Comparison of ENCODE assay signal across 9 cellular contexts in the genomic region with DNA sequence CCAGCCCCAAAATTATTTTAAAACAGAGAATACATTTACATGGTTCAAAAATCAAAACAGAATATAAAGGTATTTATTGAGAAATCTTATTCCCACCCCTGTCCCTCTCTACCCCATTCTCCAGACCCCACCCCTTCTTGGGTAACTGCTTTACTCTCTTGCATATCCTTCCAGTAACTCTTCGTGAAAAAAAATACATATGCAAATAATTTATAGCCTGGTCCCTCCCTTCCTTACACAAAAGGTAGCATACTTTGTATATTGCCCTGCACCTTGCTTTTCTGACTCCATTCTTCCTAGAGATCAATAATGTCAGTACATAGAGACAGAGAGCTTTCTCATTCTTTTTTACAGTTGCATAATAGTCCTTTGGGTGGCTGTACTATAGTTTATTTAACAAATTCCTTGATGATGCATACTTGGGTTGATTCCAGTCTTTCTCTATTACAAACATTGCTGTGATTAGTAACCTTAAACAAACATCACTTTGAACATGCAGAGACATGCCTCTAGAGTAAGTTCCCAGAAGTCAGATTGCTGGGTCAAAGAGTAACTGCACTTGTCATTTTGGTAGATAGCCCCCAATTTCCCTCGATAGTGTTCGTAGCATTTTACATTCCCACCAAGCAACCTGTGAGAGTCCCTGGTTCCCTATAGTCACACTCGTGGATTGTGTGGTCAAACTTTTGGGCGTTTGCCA. TPM values are rescaled to one million over a fixed set of nuclear protein-coding genes. Genes with fewer than 3 reads are reported as not detected.
DNase-seq lines count a peak whose midpoint lies in the region; ATAC-seq and TF ChIP-seq lines count a peak whose summit lies in the region.
"Had no signal": no experiment of that assay in that cellular context is flagged by ENCODE, and none has a peak within 500 bp of the region (broad histone marks: within the 10 kb centered on the region; RNA-seq: fewer than 3 reads in every experiment).

No MANE protein-coding gene starts in this region.

- H3K9ac ChIP-seq in IMR-90 (ENCODE audit: low read depth, low read length): 0 out of 2 replicates have a peak overlapping the region, but pooled peaks have one; percentile 7

- H2AK5ac ChIP-seq in IMR-90 (ENCODE audit: low read depth, low read length): peak overlapping the region; percentile 99

- peak overlapping the region; percentile 99 for H2BK20ac ChIP-seq in IMR-90 (ENCODE audit: low read depth, low read length)

- no peaks in the 10 kb centered on the region for H3K27me3 Mint-ChIP-seq in MCF 10A (ENCODE audit: insufficient read depth, unreplicated experiment)
- H3K27me3 Mint-ChIP-seq in CD8-positive, alpha-beta T cell (ENCODE audit: low read depth): no peaks in the 10 kb centered on the region

- H3K4ac ChIP-seq in IMR-90 (ENCODE audit: low read depth, low read length): peak overlapping the region; percentile 99

- DNase-seq in AG08395 (ENCODE audit: low spot score) (peak; percentile 75), IMR-90 (peak; percentile 98), MCF 10A (ENCODE audit: unreplicated experiment) (peak; percentile 97), mucosa of descending colon (no peak), omental fat pad (ENCODE audit: low spot score) (no peak), cerebellum (ENCODE audit: low spot score) (no peak), NCI-H1417 treated with DMSO at 0.1 percent for 48 hours (lab: John Stamatoyannopoulos, UW) (no peak)
- DNase-seq in CD8-positive, alpha-beta T cell: no peak

- H3K4me1 ChIP-seq in IMR-90 (ENCODE audit: control insufficient read depth, insufficient read depth, low read length): peaks cover 15% of the 10 kb centered on the region
- peaks cover 10% of the 10 kb centered on the region for H3K4me1 ChIP-seq in mucosa of descending colon (ENCODE audit: low read depth)
- H3K4me1 ChIP-seq in CD8-positive, alpha-beta T cell (ENCODE audit: insufficient read depth, low read length): peaks cover 7% of the 10 kb centered on the region

- BruUV-seq in IMR-90 (replicated peaks; lab: Mats Ljungman, UMichigan) (no TSS peak), MCF 10A (replicated peaks; lab: Mats Ljungman, UMichigan) (no TSS peak)

- no CpG with 5 or more reads among the region's 5 CpGs for WGBS in IMR-90 (ENCODE audit: extremely low coverage in 2 of 2, insufficient read length in 1 of 2), 2 experiments

- H3K9me3 Mint-ChIP-seq in MCF 10A (ENCODE audit: unreplicated experiment): no peaks in the 10 kb centered on the region
- H3K9me3 Mint-ChIP-seq in CD8-positive, alpha-beta T cell: no peaks in the 10 kb centered on the region

- no peak overlapping the region for H3K4me3 ChIP-seq in IMR-90 (ENCODE audit: insufficient read depth, low read depth, low read length)
- H3K4me3 ChIP-seq in mucosa of descending colon: no peak overlapping the region
- H3K4me3 ChIP-seq in CD8-positive, alpha-beta T cell (ENCODE audit: low read depth, low read length): no peak overlapping the region

- peaks cover 43% of the 10 kb centered on the region for H3K4me1 Mint-ChIP-seq in MCF 10A (ENCODE audit: insufficient read depth, unreplicated experiment)
- peaks cover 21% of the 10 kb centered on the region for H3K4me1 Mint-ChIP-seq in CD8-positive, alpha-beta T cell (ENCODE audit: low read depth)
- H3K4me1 Mint-ChIP-seq: brain had no signal

- peak; percentile 55 for ATAC-seq in IMR-90 (ENCODE audit: low read depth)
- ATAC-seq in mucosa of descending colon: peak; percentile 71
- no peak for ATAC-seq in CD8-positive, alpha-beta T cell
- no peak for ATAC-seq in omental fat pad (ENCODE audit: low FRiP score)

- peak overlapping the region; percentile 28 to 97 for H4K8ac ChIP-seq in IMR-90 (ENCODE audit: low read depth in 2 of 2, low read length in 2 of 2)

- H2BK15ac ChIP-seq in IMR-90 (ENCODE audit: low read depth, low read length): peak overlapping the region; percentile 96; the same call in 2 of the 3 replicates

- H3K27ac ChIP-seq in IMR-90 (ENCODE audit: insufficient read depth, low read length): peak overlapping the region; percentile 99
- no peak overlapping the region for H3K27ac ChIP-seq in CD8-positive, alpha-beta T cell (ENCODE audit: low read depth, low read length)

- no peak for TF ChIP-seq RAD21 in IMR-90 (IDR thresholded peaks at IDR 0.05; ENCODE audit: low read length)

- no peaks in the 10 kb centered on the region for H3K27me3 ChIP-seq in IMR-90 (ENCODE audit: control insufficient read depth, insufficient read depth, low read length)
- no peaks in the 10 kb centered on the region for H3K27me3 ChIP-seq in CD8-positive, alpha-beta T cell (ENCODE audit: insufficient read depth, low read length)

- peak overlapping the region; percentile 99 for H4K91ac ChIP-seq in IMR-90 (ENCODE audit: insufficient read depth, low read depth, low read length)

- no peaks in the 10 kb centered on the region for H3K9me3 ChIP-seq in IMR-90 (ENCODE audit: control insufficient read depth, insufficient read depth, low read length)
- no peaks in the 10 kb centered on the region for H3K9me3 ChIP-seq in mucosa of descending colon
- H3K9me3 ChIP-seq in CD8-positive, alpha-beta T cell (ENCODE audit: low read length): no peaks in the 10 kb centered on the region

- H3K23ac ChIP-seq in IMR-90 (ENCODE audit: low read depth, low read length): peak overlapping the region; percentile 99

- H3K14ac ChIP-seq in IMR-90 (replicated peaks; ENCODE audit: low read depth, low read length): peak overlapping the region; percentile 93

- CTCF ChIA-PET in IMR-90 (lab: Yijun Ruan, JAX) (interaction anchor here (0.5 to 0.6 kb wide), 2 partner anchors 182 to 1084 kb away, joined by 3 to 4 read pairs; no protein-coding TSS in a partner anchor), MCF 10A (lab: Yijun Ruan, JAX) (interaction anchor here (0.6 to 6.4 kb wide), 8 partner anchors 13 to 1184 kb away, joined by 3 to 152 read pairs (median 4); no protein-coding TSS in a partner anchor)
- CTCF ChIA-PET in CD8-positive, alpha-beta T cell (lab: Charles Lee): interaction anchor here (6.5 to 11.7 kb wide), 2 partner anchors 56 to 83 kb away, joined by 183 to 382 read pairs; no protein-coding TSS in a partner anchor

- in situ Hi-C loops in IMR-90 (cut with MboI; ENCODE audit: low sequenced_read_pairs): loop anchor here (5.0 kb wide), 1 partner anchor 75 kb away; no protein-coding TSS in a partner anchor

- peak overlapping the region; percentile 98 for H3K18ac ChIP-seq in IMR-90 (ENCODE audit: low read depth, low read length)

- H3K9me1 ChIP-seq in IMR-90 (ENCODE audit: insufficient read depth, low read length): peaks cover 33% of the 10 kb centered on the region

- dilution Hi-C loops in IMR-90 (cut with HindIII; ENCODE audit: low sequenced_read_pairs, unreplicated experiment): no loop called here

- H2BK5ac ChIP-seq in IMR-90 (ENCODE audit: low read depth, low read length, poor library complexity, severe bottlenecking): peak overlapping the region; percentile 100

- H2AK9ac ChIP-seq in IMR-90 (replicated peaks; ENCODE audit: low read depth, low read length, poor library complexity): peak overlapping the region; percentile 83

- peaks cover 19 to 46% of the 10 kb centered on the region in 2 experiments for H3K79me1 ChIP-seq in IMR-90 (ENCODE audit: low read depth in 1 of 2, low read length in 2 of 2)

- H3K36me3 ChIP-seq in IMR-90 (ENCODE audit: control insufficient read depth, insufficient read depth, low read length) (peaks cover 71% of the 10 kb centered on the region), mucosa of descending colon (ENCODE audit: low read depth) (peaks cover 5% of the 10 kb centered on the region)
- H3K36me3 ChIP-seq in CD8-positive, alpha-beta T cell (ENCODE audit: insufficient read depth, low read length): no peaks in the 10 kb centered on the region

- peak overlapping the region; percentile 100 for H3K27ac Mint-ChIP-seq in MCF 10A (ENCODE audit: low read depth, unreplicated experiment)
- H3K27ac Mint-ChIP-seq in CD8-positive, alpha-beta T cell: no peak overlapping the region

- peak overlapping the region; percentile 97 for H4K5ac ChIP-seq in IMR-90 (ENCODE audit: low read depth, low read length)

- H3K4me3 Mint-ChIP-seq in MCF 10A (ENCODE audit: unreplicated experiment): peak overlapping the region; percentile 7
- H3K4me3 Mint-ChIP-seq in CD8-positive, alpha-beta T cell: no peak overlapping the region
- H3K4me3 Mint-ChIP-seq: brain had no signal

- H3K56ac ChIP-seq in IMR-90 (ENCODE audit: extremely low read depth, insufficient read depth, low read length): peak overlapping the region; percentile 99

- peaks cover 40% of the 10 kb centered on the region for H3K36me3 Mint-ChIP-seq in MCF 10A (ENCODE audit: insufficient read depth, unreplicated experiment)
- peaks cover 14% of the 10 kb centered on the region for H3K36me3 Mint-ChIP-seq in CD8-positive, alpha-beta T cell

- intact Hi-C loops in IMR-90 (cut with micrococcal nuclease): loop anchor here (2.0 kb wide), 1 partner anchor 51 kb away; no protein-coding TSS in a partner anchor
- intact Hi-C loops in MCF 10A (cut with micrococcal nuclease): no loop called here
- intact Hi-C loops in mucosa of descending colon (cut with DNase I, micrococcal nuclease): loop anchor here (10.0 kb wide), 3 partner anchors 53 to 107 kb away; partner anchors contain the start of genes GSN (in 1 of the 2) and STOM (in 1 of the 2)
- intact Hi-C loops in CD8-positive, alpha-beta T cell (cut with DNase I, micrococcal nuclease): no loop called here

- TF ChIP-seq CTCF in IMR-90 (conservative IDR thresholded peaks at IDR 0.05; ENCODE audit: low read depth, low read length) (no peak), MCF 10A (IDR thresholded peaks at IDR 0.05; ENCODE audit: unreplicated experiment) (no peak), mucosa of descending colon (IDR thresholded peaks at IDR 0.05) (no peak), omental fat pad (IDR thresholded peaks at IDR 0.05) (no peak)
- no peak for TF ChIP-seq CTCF in CD8-positive, alpha-beta T cell (IDR thresholded peaks at IDR 0.05)

- peak overlapping the region; percentile 99 for H2BK120ac ChIP-seq in IMR-90 (ENCODE audit: low read depth, low read length)

- no peaks in the 10 kb centered on the region for H4K20me1 ChIP-seq in IMR-90 (ENCODE audit: insufficient read depth, low read length)

- POLR2A ChIA-PET in IMR-90 (lab: Charles Lee; ENCODE audit: unreplicated experiment) (interaction anchor here (0.6 kb wide), 1 partner anchor 47 kb away, joined by 4 read pairs; no protein-coding TSS in a partner anchor), MCF 10A (lab: Yijun Ruan, JAX) (interaction anchor here (0.6 to 6.8 kb wide), 17 partner anchors 11 to 123 kb away, joined by 3 to 96 read pairs (median 4); no protein-coding TSS in a partner anchor)
- POLR2A ChIA-PET in CD8-positive, alpha-beta T cell (lab: Charles Lee): no interaction called here

- H2AFZ ChIP-seq in IMR-90 (replicated peaks; ENCODE audit: low read length, poor library complexity): no peak overlapping the region

- TF ChIP-seq POLR2A in IMR-90 (IDR thresholded peaks at IDR 0.05; ENCODE audit: low read depth, low read length): no peak

- H3K4me2 ChIP-seq in IMR-90 (ENCODE audit: low read depth, low read length): peak overlapping the region; percentile 50; the same call in 1 of the 2 replicates

RNA-seq across cellular contexts. Expression of gene STOM, which starts 47.9 kb away (rescaled TPM):
- total RNA-seq in IMR-90 (2012; rRNA removed): 84.8 and 103 TPM in 2 replicates
- polyA plus RNA-seq in IMR-90 (2012; rRNA removed): 67.6 and 78.4 TPM in 2 replicates
- 45.3 TPM in 2 replicates for polyA plus RNA-seq in IMR-90 (2012; cell fraction: cytosol; rRNA removed)
- 9.8 and 44.1 TPM in 2 replicates for polyA plus RNA-seq in IMR-90 (2012; cell fraction: nucleus; rRNA removed; ENCODE audit: low replicate concordance)
- total RNA-seq in MCF 10A (2022): 200 and 231 TPM in 2 replicates
- 100 to 1,000 TPM in 2 of 3 donors, 10 to 100 TPM in 1; 79.7 to 335 (median 199) TPM for total RNA-seq in mucosa of descending colon
- total RNA-seq in CD8-positive, alpha-beta T cell: 10 to 100 TPM; 47.4 to 48.2 TPM
- 1,000 to 10,000 TPM in 1 of 4 donors, 100 to 1,000 TPM in 3; 398 to 1,331 (median 641) TPM for total RNA-seq in omental fat pad
- total RNA-seq in cerebellum: 42.6 TPM

RNA-seq across cellular contexts. Expression of gene GSN, which starts 54.2 kb away (rescaled TPM):
- total RNA-seq in IMR-90 (2012; rRNA removed): 461 and 547 TPM in 2 replicates
- 482 and 495 TPM in 2 replicates for polyA plus RNA-seq in IMR-90 (2012; rRNA removed)
- 396 and 740 TPM in 2 replicates for polyA plus RNA-seq in IMR-90 (2012; cell fraction: cytosol; rRNA removed)
- 382 and 609 TPM in 2 replicates for polyA plus RNA-seq in IMR-90 (2012; cell fraction: nucleus; rRNA removed; ENCODE audit: low replicate concordance)
- total RNA-seq in MCF 10A (2022): 21.9 and 24.9 TPM in 2 replicates
- total RNA-seq in mucosa of descending colon: 100 to 1,000 TPM; 443 to 952 (median 937) TPM
- 1 to 10 TPM; 1.7 to 3.2 TPM for total RNA-seq in CD8-positive, alpha-beta T cell
- total RNA-seq in omental fat pad: 1,000 to 10,000 TPM; 3,140 to 6,734 (median 4,294) TPM
- 136 TPM for total RNA-seq in cerebellum

Comparison
In these comparisons a context has a peak if more than half of its experiments do, and no peak if none do; other contexts are left out.
1. DNase-seq: peak in AG08395 (single experiment), IMR-90 (single experiment) and MCF 10A (single experiment); none in mucosa of descending colon (0 of 3), CD8-positive, alpha-beta T cell (0 of 7), omental fat pad (single experiment), cerebellum (single experiment) and NCI-H1417 treated with DMSO at 0.1 percent for 48 hours (single experiment).
2. ATAC-seq: peak in IMR-90 (single experiment) and mucosa of descending colon (single experiment); none in CD8-positive, alpha-beta T cell (single experiment) and omental fat pad (single experiment).
3. intact Hi-C loops: an anchor here in IMR-90 (2.0 kb wide) and mucosa of descending colon (10.0 kb wide); none called in MCF 10A and CD8-positive, alpha-beta T cell.